In the genomic region with DNA sequence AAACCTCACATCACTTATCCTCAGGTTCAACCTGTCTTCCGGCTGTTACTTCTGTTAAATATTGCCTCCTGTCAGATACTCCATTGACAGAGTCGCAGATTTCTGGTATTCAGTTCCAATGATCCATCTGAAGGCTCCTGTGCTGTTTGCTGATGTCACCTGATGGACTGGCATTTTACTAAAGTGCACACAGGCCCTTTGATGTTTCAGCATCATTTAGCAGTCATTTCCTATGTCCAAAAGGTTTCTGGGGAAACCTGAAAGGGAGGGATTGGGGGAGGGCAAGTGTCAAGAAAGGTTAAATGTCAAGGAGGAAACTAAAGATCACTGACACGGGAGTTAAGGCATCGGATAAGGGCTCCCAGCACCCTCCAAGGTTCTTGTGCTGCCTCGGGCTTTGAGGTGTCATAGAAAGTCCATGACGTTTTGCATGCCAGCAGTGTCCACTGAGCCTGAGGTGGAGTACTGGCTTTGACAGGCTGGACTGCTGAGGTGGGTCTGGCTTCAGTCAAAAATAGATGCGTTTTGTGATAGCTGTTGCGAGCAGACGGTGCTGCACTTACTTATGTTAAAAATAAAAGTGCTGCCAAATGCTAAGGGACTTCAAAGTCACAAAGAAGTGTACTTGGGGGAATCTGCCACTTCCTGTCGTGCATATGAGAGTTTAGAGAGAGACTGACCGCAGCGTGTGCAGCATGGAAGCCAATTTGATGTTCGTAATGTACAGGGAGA, we compare ENCODE assay signal across 14 cellular contexts. TPM values are rescaled to one million over a fixed set of nuclear protein-coding genes. Genes with fewer than 3 reads are reported as not detected.
DNase-seq lines count a peak whose midpoint lies in the region; ATAC-seq and TF ChIP-seq lines count a peak whose summit lies in the region.
"Had no signal": no experiment of that assay in that cellular context is flagged by ENCODE, and none has a peak within 500 bp of the region (broad histone marks: within the 10 kb centered on the region; RNA-seq: fewer than 3 reads in every experiment).

No MANE protein-coding gene starts in this region.

- peak; percentile 89 for ATAC-seq in DND-41 (ENCODE audit: insufficient read depth, low read depth)
- ATAC-seq in natural killer cell treated with Interleukin-12 subunit alpha and Interleukin-12 subunit beta and Interleukin-15 and Interleukin-18, amount 100 ng/mL, for 72 hours = peak; percentile 76 to 77
- ATAC-seq: Panc1 had no signal

- H3K27me3 Mint-ChIP-seq in natural killer cell treated with Interleukin-12 subunit alpha and Interleukin-12 subunit beta and Interleukin-15 and Interleukin-18, amount 100 ng/mL, for 72 hours = no peaks in the 10 kb centered on the region

- 88 to 91% (median 89%) methylated on average over 13 of the region's 13 CpGs for WGBS in ovary, 3 donors

- H3K4me3 Mint-ChIP-seq in natural killer cell treated with Interleukin-12 subunit alpha and Interleukin-12 subunit beta and Interleukin-15 and Interleukin-18, amount 100 ng/mL, for 72 hours = peak overlapping the region; percentile 89

- H3K79me2 ChIP-seq in DND-41 (ENCODE audit: insufficient read depth, low read length) = no peaks in the 10 kb centered on the region

- no peaks in the 10 kb centered on the region for H3K27me3 ChIP-seq in DND-41 (ENCODE audit: insufficient read depth, low read length, poor library complexity)
- no peaks in the 10 kb centered on the region for H3K27me3 ChIP-seq in ovary

- H4K20me1 ChIP-seq in DND-41 (ENCODE audit: insufficient read depth, low read length) = no peaks in the 10 kb centered on the region

- H3K4me2 ChIP-seq in DND-41 (ENCODE audit: insufficient read depth, low read length) = peak overlapping the region; percentile 56

- peak overlapping the region in 1 of 2 experiments; percentile 35; a peak in 2 of 4 replicates for H3K4me3 ChIP-seq in DND-41 (ENCODE audit: low read depth in 1 of 2, low read length in 2 of 2)
- no peak overlapping the region for H3K4me3 ChIP-seq in ovary
- H3K4me3 ChIP-seq: lung had no signal

- H3K36me3 Mint-ChIP-seq in natural killer cell treated with Interleukin-12 subunit alpha and Interleukin-12 subunit beta and Interleukin-15 and Interleukin-18, amount 100 ng/mL, for 72 hours = peaks cover 6% of the 10 kb centered on the region

- peak overlapping the region; percentile 68 for H3K27ac ChIP-seq in DND-41 (ENCODE audit: low read length)
- H3K27ac ChIP-seq in ovary = no peak overlapping the region
- H3K27ac ChIP-seq in caudate nucleus (ENCODE audit: low read depth, low read length) = no peak overlapping the region
- H3K27ac ChIP-seq: C4-2B had no signal

- TF ChIP-seq EP300 in ovary (IDR thresholded peaks at IDR 0.05) = no peak

- H3K27ac Mint-ChIP-seq in natural killer cell treated with Interleukin-12 subunit alpha and Interleukin-12 subunit beta and Interleukin-15 and Interleukin-18, amount 100 ng/mL, for 72 hours = peak overlapping the region; percentile 36 to 93

- H3K4me1 Mint-ChIP-seq in natural killer cell treated with Interleukin-12 subunit alpha and Interleukin-12 subunit beta and Interleukin-15 and Interleukin-18, amount 100 ng/mL, for 72 hours (ENCODE audit: low read depth in 2 of 2) = peaks cover 65 to 74% of the 10 kb centered on the region in 2 donors

- H3K4me1 ChIP-seq in DND-41 (ENCODE audit: insufficient read depth, low read length) (peaks cover 33% of the 10 kb centered on the region), ovary (ENCODE audit: insufficient read depth) (peaks cover 7% of the 10 kb centered on the region)

- TF ChIP-seq CTCF in DND-41 (IDR thresholded peaks at IDR 0.05; ENCODE audit: borderline replicate concordance, extremely low read depth, low read length, poor library complexity, severe bottlenecking) (no peak), ovary (IDR thresholded peaks at IDR 0.05) (no peak)

- H3K36me3 ChIP-seq in DND-41 (ENCODE audit: insufficient read depth, low read length) (no peaks in the 10 kb centered on the region), ovary (no peaks in the 10 kb centered on the region)

- intact Hi-C loops in ovary (cut with DNase I) = no loop called here

- H2AFZ ChIP-seq in DND-41 (ENCODE audit: low read depth, low read length) = peak overlapping the region; percentile 18; the same call in 1 of the 2 replicates

- DNase-seq in DND-41 (peak; percentile 67), MV-4-11 (lab: John Stamatoyannopoulos, UW) (peak; percentile 48), HK-2 (ENCODE audit: unreplicated experiment) (no peak), ovary (no peak), UCSD-AML1 (lab: John Stamatoyannopoulos, UW; ENCODE audit: unreplicated experiment) (no peak), caudate nucleus (lab: John Stamatoyannopoulos, UW) (no peak)
- DNase-seq in activated gamma-delta T cell treated with anti-CD3 and anti-CD28 coated beads, Interleukin-2, amount 50 U/mL, for 16 hours (ENCODE audit: low read depth) = peak; percentile 36
- peak; percentile 71 for DNase-seq in natural killer cell treated with Interleukin-12 subunit alpha and Interleukin-12 subunit beta and Interleukin-15 and Interleukin-18, amount 100 ng/mL, for 72 hours (ENCODE audit: low spot score)
- DNase-seq: GF-D8, NCI-H1105 treated with DMSO at 0.1 percent for 48 hours had no signal

- TF ChIP-seq POLR2A in ovary (IDR thresholded peaks at IDR 0.05) = no peak

- H3K9me3 ChIP-seq in DND-41 (ENCODE audit: insufficient read depth, low read length, severe bottlenecking) (no peaks in the 10 kb centered on the region), ovary (no peaks in the 10 kb centered on the region)

- H3K9me3 Mint-ChIP-seq in natural killer cell treated with Interleukin-12 subunit alpha and Interleukin-12 subunit beta and Interleukin-15 and Interleukin-18, amount 100 ng/mL, for 72 hours = peaks cover 3% of the 10 kb centered on the region

- peak overlapping the region; percentile 27 for H3K9ac ChIP-seq in DND-41 (ENCODE audit: low read depth, low read length)

RNA-seq across cellular contexts. Expression of gene XCL2, which starts 30.8 kb away (rescaled TPM):
- total RNA-seq in natural killer cell treated with Interleukin-12 subunit alpha and Interleukin-12 subunit beta and Interleukin-15 and Interleukin-18, amount 100 ng/mL, for 72 hours = 1 to 10 TPM; 2.7 TPM
- 1 to 10 TPM in 1 of 7 donors, under 1 TPM in 4, not detected in 2; 0.48 to 3.0 (median 0.68) TPM for total RNA-seq in ovary
- 1 to 10 TPM in 1 of 2 donors, not detected in 1; 3.9 TPM for polyA plus RNA-seq in ovary
- total RNA-seq: sciatic nerve had no signal

Comparison
In these comparisons a context has a peak if more than half of its experiments do, and no peak if none do; other contexts are left out.
1. DNase-seq: peak in DND-41 (single experiment), MV-4-11 (single experiment), activated gamma-delta T cell treated with anti-CD3 and anti-CD28 coated beads, Interleukin-2, amount 50 U/mL, for 16 hours (single experiment) and natural killer cell treated with Interleukin-12 subunit alpha and Interleukin-12 subunit beta and Interleukin-15 and Interleukin-18, amount 100 ng/mL, for 72 hours (single experiment); none in HK-2 (single experiment), ovary (0 of 5), UCSD-AML1 (single experiment) and caudate nucleus (0 of 61).